1 cellular context compared by ENCODE assay signal in the genomic region with DNA sequence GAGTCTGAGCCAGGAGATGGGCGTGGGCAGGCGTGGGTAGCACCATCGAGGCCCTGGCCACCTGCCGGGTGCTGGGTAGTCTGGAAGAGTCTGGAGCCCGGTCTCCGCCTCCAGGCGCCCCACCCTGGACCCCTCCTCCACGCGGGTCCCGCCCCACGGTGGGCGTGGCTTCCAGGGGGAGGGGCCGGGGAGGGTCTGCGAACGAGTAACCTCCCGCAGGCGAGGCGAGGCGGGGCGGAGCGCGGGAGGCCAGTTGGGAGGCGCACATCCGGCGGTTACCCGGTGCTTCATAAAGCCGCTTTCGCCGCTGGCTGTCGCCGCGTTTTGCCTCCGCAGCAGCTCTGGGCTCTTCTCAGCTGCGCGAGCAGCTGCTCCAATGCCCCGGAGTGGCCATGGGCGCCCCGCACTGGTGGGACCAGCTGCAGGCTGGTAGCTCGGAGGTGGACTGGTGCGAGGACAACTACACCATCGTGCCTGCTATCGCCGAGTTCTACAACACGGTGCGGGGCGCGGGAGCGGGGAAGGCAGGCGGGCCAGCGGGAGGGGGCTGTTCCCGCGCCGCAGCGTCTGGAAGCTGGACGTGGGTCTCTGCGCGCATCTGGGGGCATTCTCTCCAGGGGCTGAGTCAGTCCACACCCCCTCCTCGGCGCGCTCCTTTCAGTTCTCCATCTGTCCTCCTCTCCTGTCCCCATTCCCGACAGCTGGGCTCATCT.
TF ChIP-seq lines count a peak whose summit lies in the region.

A gene (plus strand): TSS at position 317 of the 713 bp plus-strand sequence. CDS start 76 bp downstream, at position 393.

TF ChIP-seq in K562, 482 proteins besides CTCF, POLR2A, EP300 and RAD21 (continued from another document and continues in another):
- TF ChIP-seq, protein P1, sequence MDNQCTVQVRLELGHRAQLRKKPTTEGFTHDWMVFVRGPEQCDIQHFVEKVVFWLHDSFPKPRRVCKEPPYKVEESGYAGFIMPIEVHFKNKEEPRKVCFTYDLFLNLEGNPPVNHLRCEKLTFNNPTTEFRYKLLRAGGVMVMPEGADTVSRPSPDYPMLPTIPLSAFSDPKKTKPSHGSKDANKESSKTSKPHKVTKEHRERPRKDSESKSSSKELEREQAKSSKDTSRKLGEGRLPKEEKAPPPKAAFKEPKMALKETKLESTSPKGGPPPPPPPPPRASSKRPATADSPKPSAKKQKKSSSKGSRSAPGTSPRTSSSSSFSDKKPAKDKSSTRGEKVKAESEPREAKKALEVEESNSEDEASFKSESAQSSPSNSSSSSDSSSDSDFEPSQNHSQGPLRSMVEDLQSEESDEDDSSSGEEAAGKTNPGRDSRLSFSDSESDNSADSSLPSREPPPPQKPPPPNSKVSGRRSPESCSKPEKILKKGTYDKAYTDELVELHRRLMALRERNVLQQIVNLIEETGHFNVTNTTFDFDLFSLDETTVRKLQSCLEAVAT (IDR thresholded peaks at IDR 0.05) = 0 out of 4 replicates have a peak, but pooled peaks of 1 of the 2 experiments have one; percentile 33
- TF ChIP-seq, protein P2, sequence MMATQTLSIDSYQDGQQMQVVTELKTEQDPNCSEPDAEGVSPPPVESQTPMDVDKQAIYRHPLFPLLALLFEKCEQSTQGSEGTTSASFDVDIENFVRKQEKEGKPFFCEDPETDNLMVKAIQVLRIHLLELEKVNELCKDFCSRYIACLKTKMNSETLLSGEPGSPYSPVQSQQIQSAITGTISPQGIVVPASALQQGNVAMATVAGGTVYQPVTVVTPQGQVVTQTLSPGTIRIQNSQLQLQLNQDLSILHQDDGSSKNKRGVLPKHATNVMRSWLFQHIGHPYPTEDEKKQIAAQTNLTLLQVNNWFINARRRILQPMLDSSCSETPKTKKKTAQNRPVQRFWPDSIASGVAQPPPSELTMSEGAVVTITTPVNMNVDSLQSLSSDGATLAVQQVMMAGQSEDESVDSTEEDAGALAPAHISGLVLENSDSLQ (IDR thresholded peaks at IDR 0.05) = no peak
- TF ChIP-seq MYNN (IDR thresholded peaks at IDR 0.05) (no peak), MYNN (CRISPR knock-in tag; IDR thresholded peaks at IDR 0.05) (no peak), BRCA1 (IDR thresholded peaks at IDR 0.05) (no peak), BRCA1 (CRISPR knock-in tag; IDR thresholded peaks at IDR 0.05) (no peak), SIN3A (IDR thresholded peaks at IDR 0.05; ENCODE audit: borderline replicate concordance in 2 of 2, control insufficient read depth in 1 of 2, low read depth in 2 of 2, low read length in 2 of 2) (peak; percentile 24 to 75; a peak in 1 of 4 replicates), RBM34 (IDR thresholded peaks at IDR 0.05; ENCODE audit: borderline replicate concordance, insufficient read depth, low read length) (0 out of 2 replicates have a peak, but pooled peaks have one; percentile 45), HDAC3 (IDR thresholded peaks at IDR 0.05; ENCODE audit: borderline replicate concordance, partially characterized antibody) (no peak), RBFOX2 (IDR thresholded peaks at IDR 0.05; ENCODE audit: low read depth, low read length) (peak; percentile 96), CCNT2 (IDR thresholded peaks at IDR 0.05; ENCODE audit: borderline replicate concordance, extremely low read depth, insufficient read length, low read depth, low read length) (peak; percentile 62), HMGN3 (IDR thresholded peaks at IDR 0.05; ENCODE audit: borderline replicate concordance, extremely low read depth, insufficient read length, low read depth, low read length) (peak; percentile 70), RCOR1 (IDR thresholded peaks at IDR 0.05; ENCODE audit: borderline replicate concordance in 1 of 2, low read depth in 2 of 2, low read length in 2 of 2) (no peak), NRF1 (conservative IDR thresholded peaks at IDR 0.05 in 1 of 2, IDR thresholded peaks at IDR 0.05 in 1 of 2) (peak; percentile 75 to 78), ASH1L (IDR thresholded peaks at IDR 0.05; ENCODE audit: borderline replicate concordance, low read depth, partially characterized antibody) (no peak), ELF2 (CRISPR knock-in tag; IDR thresholded peaks at IDR 0.05) (0 out of 2 replicates have a peak, but pooled peaks have one; percentile 53), RB1 (IDR thresholded peaks at IDR 0.05; ENCODE audit: low read depth) (peak; percentile 61; the same call in 1 of the 2 replicates), SRF (CRISPR knock-in tag; IDR thresholded peaks at IDR 0.05) (peak in 1 of 2 experiments; percentile 81; a peak in 2 of 4 replicates), MAZ (CRISPR knock-in tag; conservative IDR thresholded peaks at IDR 0.05 in 1 of 2, IDR thresholded peaks at IDR 0.05 in 1 of 2) (peak; percentile 49 to 83; a peak in 3 of 4 replicates), ARID1B (IDR thresholded peaks at IDR 0.05) (peak; percentile 18; the same call in 1 of the 2 replicates), YY1 (IDR thresholded peaks at IDR 0.05; ENCODE audit: borderline replicate concordance in 1 of 3, control insufficient read depth in 1 of 3, extremely low read depth in 1 of 3, insufficient read depth in 3 of 3, insufficient read length in 1 of 3, insufficient replicate concordance in 2 of 3, low read depth in 1 of 3, low read length in 2 of 3) (peak in 1 of 3 experiments; percentile 44), HMG20B (CRISPR knock-in tag; IDR thresholded peaks at IDR 0.05) (no peak), CBFB (CRISPR knock-in tag; IDR thresholded peaks at IDR 0.05) (no peak), EP400 (IDR thresholded peaks at IDR 0.05) (peak; percentile 69), TAF9B (IDR thresholded peaks at IDR 0.05; ENCODE audit: partially characterized antibody) (peak; percentile 44), GABPB1 (CRISPR knock-in tag; IDR thresholded peaks at IDR 0.05) (peak; percentile 85), EGR1 (conservative IDR thresholded peaks at IDR 0.05) (peak; percentile 45), MBD2 (IDR thresholded peaks at IDR 0.05; ENCODE audit: borderline replicate concordance, low read depth) (peak; percentile 55; the same call in 1 of the 2 replicates), KLF1 (tag; IDR thresholded peaks at IDR 0.05) (peak; percentile 57; the same call in 1 of the 2 replicates), RBBP5 (IDR thresholded peaks at IDR 0.05; ENCODE audit: borderline replicate concordance, insufficient read depth, low read length, poor library complexity, severe bottlenecking) (peak; percentile 67), L3MBTL2 (IDR thresholded peaks at IDR 0.05) (peak; percentile 85), HLTF (IDR thresholded peaks at IDR 0.05) (no peak)
- TF ChIP-seq, protein P3, sequence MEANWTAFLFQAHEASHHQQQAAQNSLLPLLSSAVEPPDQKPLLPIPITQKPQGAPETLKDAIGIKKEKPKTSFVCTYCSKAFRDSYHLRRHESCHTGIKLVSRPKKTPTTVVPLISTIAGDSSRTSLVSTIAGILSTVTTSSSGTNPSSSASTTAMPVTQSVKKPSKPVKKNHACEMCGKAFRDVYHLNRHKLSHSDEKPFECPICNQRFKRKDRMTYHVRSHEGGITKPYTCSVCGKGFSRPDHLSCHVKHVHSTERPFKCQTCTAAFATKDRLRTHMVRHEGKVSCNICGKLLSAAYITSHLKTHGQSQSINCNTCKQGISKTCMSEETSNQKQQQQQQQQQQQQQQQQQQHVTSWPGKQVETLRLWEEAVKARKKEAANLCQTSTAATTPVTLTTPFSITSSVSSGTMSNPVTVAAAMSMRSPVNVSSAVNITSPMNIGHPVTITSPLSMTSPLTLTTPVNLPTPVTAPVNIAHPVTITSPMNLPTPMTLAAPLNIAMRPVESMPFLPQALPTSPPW (CRISPR knock-in tag; IDR thresholded peaks at IDR 0.05) = peak; percentile 56; the same call in 1 of the 2 replicates
- TF ChIP-seq, protein P4, sequence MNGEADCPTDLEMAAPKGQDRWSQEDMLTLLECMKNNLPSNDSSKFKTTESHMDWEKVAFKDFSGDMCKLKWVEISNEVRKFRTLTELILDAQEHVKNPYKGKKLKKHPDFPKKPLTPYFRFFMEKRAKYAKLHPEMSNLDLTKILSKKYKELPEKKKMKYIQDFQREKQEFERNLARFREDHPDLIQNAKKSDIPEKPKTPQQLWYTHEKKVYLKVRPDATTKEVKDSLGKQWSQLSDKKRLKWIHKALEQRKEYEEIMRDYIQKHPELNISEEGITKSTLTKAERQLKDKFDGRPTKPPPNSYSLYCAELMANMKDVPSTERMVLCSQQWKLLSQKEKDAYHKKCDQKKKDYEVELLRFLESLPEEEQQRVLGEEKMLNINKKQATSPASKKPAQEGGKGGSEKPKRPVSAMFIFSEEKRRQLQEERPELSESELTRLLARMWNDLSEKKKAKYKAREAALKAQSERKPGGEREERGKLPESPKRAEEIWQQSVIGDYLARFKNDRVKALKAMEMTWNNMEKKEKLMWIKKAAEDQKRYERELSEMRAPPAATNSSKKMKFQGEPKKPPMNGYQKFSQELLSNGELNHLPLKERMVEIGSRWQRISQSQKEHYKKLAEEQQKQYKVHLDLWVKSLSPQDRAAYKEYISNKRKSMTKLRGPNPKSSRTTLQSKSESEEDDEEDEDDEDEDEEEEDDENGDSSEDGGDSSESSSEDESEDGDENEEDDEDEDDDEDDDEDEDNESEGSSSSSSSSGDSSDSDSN (IDR thresholded peaks at IDR 0.05; ENCODE audit: borderline replicate concordance in 1 of 2, low read depth in 2 of 2, low read length in 2 of 2) = peak in 1 of 2 experiments; percentile 78; a peak in 1 of 4 replicates
- TF ChIP-seq, protein P5, sequence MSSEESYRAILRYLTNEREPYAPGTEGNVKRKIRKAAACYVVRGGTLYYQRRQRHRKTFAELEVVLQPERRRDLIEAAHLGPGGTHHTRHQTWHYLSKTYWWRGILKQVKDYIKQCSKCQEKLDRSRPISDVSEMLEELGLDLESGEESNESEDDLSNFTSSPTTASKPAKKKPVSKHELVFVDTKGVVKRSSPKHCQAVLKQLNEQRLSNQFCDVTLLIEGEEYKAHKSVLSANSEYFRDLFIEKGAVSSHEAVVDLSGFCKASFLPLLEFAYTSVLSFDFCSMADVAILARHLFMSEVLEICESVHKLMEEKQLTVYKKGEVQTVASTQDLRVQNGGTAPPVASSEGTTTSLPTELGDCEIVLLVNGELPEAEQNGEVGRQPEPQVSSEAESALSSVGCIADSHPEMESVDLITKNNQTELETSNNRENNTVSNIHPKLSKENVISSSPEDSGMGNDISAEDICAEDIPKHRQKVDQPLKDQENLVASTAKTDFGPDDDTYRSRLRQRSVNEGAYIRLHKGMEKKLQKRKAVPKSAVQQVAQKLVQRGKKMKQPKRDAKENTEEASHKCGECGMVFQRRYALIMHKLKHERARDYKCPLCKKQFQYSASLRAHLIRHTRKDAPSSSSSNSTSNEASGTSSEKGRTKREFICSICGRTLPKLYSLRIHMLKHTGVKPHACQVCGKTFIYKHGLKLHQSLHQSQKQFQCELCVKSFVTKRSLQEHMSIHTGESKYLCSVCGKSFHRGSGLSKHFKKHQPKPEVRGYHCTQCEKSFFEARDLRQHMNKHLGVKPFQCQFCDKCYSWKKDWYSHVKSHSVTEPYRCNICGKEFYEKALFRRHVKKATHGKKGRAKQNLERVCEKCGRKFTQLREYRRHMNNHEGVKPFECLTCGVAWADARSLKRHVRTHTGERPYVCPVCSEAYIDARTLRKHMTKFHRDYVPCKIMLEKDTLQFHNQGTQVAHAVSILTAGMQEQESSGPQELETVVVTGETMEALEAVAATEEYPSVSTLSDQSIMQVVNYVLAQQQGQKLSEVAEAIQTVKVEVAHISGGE (CRISPR knock-in tag; IDR thresholded peaks at IDR 0.05) = peak in 2 of 3 experiments; percentile 80 to 91; a peak in 4 of 6 replicates
- TF ChIP-seq, protein P6, sequence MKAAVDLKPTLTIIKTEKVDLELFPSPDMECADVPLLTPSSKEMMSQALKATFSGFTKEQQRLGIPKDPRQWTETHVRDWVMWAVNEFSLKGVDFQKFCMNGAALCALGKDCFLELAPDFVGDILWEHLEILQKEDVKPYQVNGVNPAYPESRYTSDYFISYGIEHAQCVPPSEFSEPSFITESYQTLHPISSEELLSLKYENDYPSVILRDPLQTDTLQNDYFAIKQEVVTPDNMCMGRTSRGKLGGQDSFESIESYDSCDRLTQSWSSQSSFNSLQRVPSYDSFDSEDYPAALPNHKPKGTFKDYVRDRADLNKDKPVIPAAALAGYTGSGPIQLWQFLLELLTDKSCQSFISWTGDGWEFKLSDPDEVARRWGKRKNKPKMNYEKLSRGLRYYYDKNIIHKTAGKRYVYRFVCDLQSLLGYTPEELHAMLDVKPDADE (conservative IDR thresholded peaks at IDR 0.05; ENCODE audit: control insufficient read depth, low read depth, low read length) = peak; percentile 48; the same call in 1 of the 2 replicates
- TF ChIP-seq, protein P7, sequence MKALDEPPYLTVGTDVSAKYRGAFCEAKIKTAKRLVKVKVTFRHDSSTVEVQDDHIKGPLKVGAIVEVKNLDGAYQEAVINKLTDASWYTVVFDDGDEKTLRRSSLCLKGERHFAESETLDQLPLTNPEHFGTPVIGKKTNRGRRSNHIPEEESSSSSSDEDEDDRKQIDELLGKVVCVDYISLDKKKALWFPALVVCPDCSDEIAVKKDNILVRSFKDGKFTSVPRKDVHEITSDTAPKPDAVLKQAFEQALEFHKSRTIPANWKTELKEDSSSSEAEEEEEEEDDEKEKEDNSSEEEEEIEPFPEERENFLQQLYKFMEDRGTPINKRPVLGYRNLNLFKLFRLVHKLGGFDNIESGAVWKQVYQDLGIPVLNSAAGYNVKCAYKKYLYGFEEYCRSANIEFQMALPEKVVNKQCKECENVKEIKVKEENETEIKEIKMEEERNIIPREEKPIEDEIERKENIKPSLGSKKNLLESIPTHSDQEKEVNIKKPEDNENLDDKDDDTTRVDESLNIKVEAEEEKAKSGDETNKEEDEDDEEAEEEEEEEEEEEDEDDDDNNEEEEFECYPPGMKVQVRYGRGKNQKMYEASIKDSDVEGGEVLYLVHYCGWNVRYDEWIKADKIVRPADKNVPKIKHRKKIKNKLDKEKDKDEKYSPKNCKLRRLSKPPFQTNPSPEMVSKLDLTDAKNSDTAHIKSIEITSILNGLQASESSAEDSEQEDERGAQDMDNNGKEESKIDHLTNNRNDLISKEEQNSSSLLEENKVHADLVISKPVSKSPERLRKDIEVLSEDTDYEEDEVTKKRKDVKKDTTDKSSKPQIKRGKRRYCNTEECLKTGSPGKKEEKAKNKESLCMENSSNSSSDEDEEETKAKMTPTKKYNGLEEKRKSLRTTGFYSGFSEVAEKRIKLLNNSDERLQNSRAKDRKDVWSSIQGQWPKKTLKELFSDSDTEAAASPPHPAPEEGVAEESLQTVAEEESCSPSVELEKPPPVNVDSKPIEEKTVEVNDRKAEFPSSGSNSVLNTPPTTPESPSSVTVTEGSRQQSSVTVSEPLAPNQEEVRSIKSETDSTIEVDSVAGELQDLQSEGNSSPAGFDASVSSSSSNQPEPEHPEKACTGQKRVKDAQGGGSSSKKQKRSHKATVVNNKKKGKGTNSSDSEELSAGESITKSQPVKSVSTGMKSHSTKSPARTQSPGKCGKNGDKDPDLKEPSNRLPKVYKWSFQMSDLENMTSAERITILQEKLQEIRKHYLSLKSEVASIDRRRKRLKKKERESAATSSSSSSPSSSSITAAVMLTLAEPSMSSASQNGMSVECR (CRISPR knock-in tag; IDR thresholded peaks at IDR 0.05) = peak; percentile 78; the same call in 1 of the 2 replicates
